In genomic region chr11:934437-934950, GRCh38 we compare ENCODE assay signal across 21 cellular contexts. TPM values are rescaled to one million over a fixed set of nuclear protein-coding genes. Genes with fewer than 3 reads are reported as not detected.
DNase-seq lines count a peak whose midpoint lies in the region; ATAC-seq and TF ChIP-seq lines count a peak whose summit lies in the region.
"Had no signal": no experiment of that assay in that cellular context is flagged by ENCODE, and none has a peak within 500 bp of the region (broad histone marks: within the 10 kb centered on the region; RNA-seq: fewer than 3 reads in every experiment).

No MANE protein-coding gene starts in this region.

- H3K4me3 Mint-ChIP-seq in activated naive CD4-positive, alpha-beta T cell treated with anti-CD3 and anti-CD28 coated beads, Interleukin-2, amount 50 U/mL, for 24 hours = no peak overlapping the region
- peak overlapping the region in 8 of 10 donors; percentile 4 to 59 (median 44) for H3K4me3 Mint-ChIP-seq in naive thymus-derived CD8-positive, alpha-beta T cell
- H3K4me3 Mint-ChIP-seq in activated T-helper 1 cell treated with anti-CD3 and anti-CD28 coated beads, Interleukin-12 subunit alpha, Interleukin-12 subunit beta, Interleukin-2, Interleukin-4 antibody, amounts not matched to agents 30 ng/mL and 10 ng/mL and 1 ng/mL, durations not matched to agents 14 hours and 24 hours and 36 hours = no peak overlapping the region
- H3K4me3 Mint-ChIP-seq: activated CD4-positive, alpha-beta T cell treated with anti-CD3 and anti-CD28 coated beads for 36 hours; CD4-positive, alpha-beta memory T cell; naive B cell; T-helper 1 cell treated with Interleukin-12 subunit alpha and Interleukin-12 subunit beta and Interleukin-4 antibody, amounts not matched to agents 30 μg/mL and 1 μg/mL, for 36 hours had no signal

- H4K20me1 ChIP-seq in hepatocyte (ENCODE audit: insufficient read depth, poor library complexity, severe bottlenecking) = peaks cover 63% of the 10 kb centered on the region

- no peaks in the 10 kb centered on the region for H3K9me3 Mint-ChIP-seq in activated naive CD4-positive, alpha-beta T cell treated with anti-CD3 and anti-CD28 coated beads, Interleukin-2, amount 50 U/mL, for 24 hours
- no peaks in the 10 kb centered on the region for H3K9me3 Mint-ChIP-seq in naive thymus-derived CD8-positive, alpha-beta T cell
- no peaks in the 10 kb centered on the region for H3K9me3 Mint-ChIP-seq in activated T-helper 1 cell treated with anti-CD3 and anti-CD28 coated beads, Interleukin-12 subunit alpha, Interleukin-12 subunit beta, Interleukin-2, Interleukin-4 antibody, amounts not matched to agents 30 ng/mL and 10 ng/mL and 1 ng/mL, durations not matched to agents 14 hours and 24 hours and 36 hours
- H3K9me3 Mint-ChIP-seq: CD4-positive, alpha-beta memory T cell; naive B cell; T-helper 1 cell treated with Interleukin-12 subunit alpha and Interleukin-12 subunit beta and Interleukin-4 antibody, amounts not matched to agents 30 μg/mL and 1 μg/mL, for 36 hours had no signal

- H3K27me3 Mint-ChIP-seq in activated naive CD4-positive, alpha-beta T cell treated with anti-CD3 and anti-CD28 coated beads, Interleukin-2, amount 50 U/mL, for 24 hours = no peaks in the 10 kb centered on the region
- H3K27me3 Mint-ChIP-seq in naive thymus-derived CD8-positive, alpha-beta T cell = no peaks in the 10 kb centered on the region
- H3K27me3 Mint-ChIP-seq in activated T-helper 1 cell treated with anti-CD3 and anti-CD28 coated beads, Interleukin-12 subunit alpha, Interleukin-12 subunit beta, Interleukin-2, Interleukin-4 antibody, amounts not matched to agents 30 ng/mL and 10 ng/mL and 1 ng/mL, durations not matched to agents 14 hours and 24 hours and 36 hours (ENCODE audit: insufficient read depth) = no peaks in the 10 kb centered on the region
- H3K27me3 Mint-ChIP-seq: activated CD4-positive, alpha-beta T cell treated with anti-CD3 and anti-CD28 coated beads for 36 hours; CD4-positive, alpha-beta memory T cell; naive B cell had no signal

- 71% methylated on average over 8 of the region's 9 CpGs for WGBS in hepatocyte (ENCODE audit: low lambda C conversion rate, missing lambda C conversion rate)

- peaks cover 64% of the 10 kb centered on the region for H3K4me1 Mint-ChIP-seq in activated naive CD4-positive, alpha-beta T cell treated with anti-CD3 and anti-CD28 coated beads, Interleukin-2, amount 50 U/mL, for 24 hours
- peaks cover 31 to 84% (median 63%) of the 10 kb centered on the region in 4 donors for H3K4me1 Mint-ChIP-seq in naive thymus-derived CD8-positive, alpha-beta T cell
- H3K4me1 Mint-ChIP-seq in activated T-helper 1 cell treated with anti-CD3 and anti-CD28 coated beads, Interleukin-12 subunit alpha, Interleukin-12 subunit beta, Interleukin-2, Interleukin-4 antibody, amounts not matched to agents 30 ng/mL and 10 ng/mL and 1 ng/mL, durations not matched to agents 14 hours and 24 hours and 36 hours (ENCODE audit: low read depth) = peaks cover 17% of the 10 kb centered on the region

- H3K9me2 ChIP-seq in hepatocyte (replicated peaks; ENCODE audit: insufficient read depth) = no peaks in the 10 kb centered on the region

- H3K79me2 ChIP-seq in hepatocyte = peaks cover 98% of the 10 kb centered on the region

- H3K4me3 ChIP-seq in hepatocyte = no peak overlapping the region
- H3K4me3 ChIP-seq: pancreas, thyroid gland had no signal

- H3K4me2 ChIP-seq in hepatocyte = peak overlapping the region; percentile 1

- DNase-seq in activated naive CD4-positive, alpha-beta T cell treated with Interleukin-2 at 50 U/mL for 16 hours = no peak
- DNase-seq in hepatocyte (ENCODE audit: low spot score) = no peak
- DNase-seq in naive thymus-derived CD8-positive, alpha-beta T cell = no peak
- DNase-seq in cerebellar cortex (ENCODE audit: low spot score) = no peak
- no peak for DNase-seq in activated T-helper 1 cell treated with anti-CD3 and anti-CD28 coated beads, Interleukin-12 subunit alpha, Interleukin-12 subunit beta, Interleukin-2, Interleukin-4 antibody, amounts not matched to agents 30 ng/mL and 10 ng/mL and 1 ng/mL, durations not matched to agents 14 hours and 24 hours and 36 hours (ENCODE audit: low spot score)
- DNase-seq in RPMI8226 = no peak
- DNase-seq: activated CD4-positive, alpha-beta T cell treated with anti-CD3 and anti-CD28 coated beads for 36 hours; amniotic stem cell; CD4-positive, alpha-beta memory T cell; Kasumi-1; naive B cell; NCI-H1092; NCI-H1930; stimulated activated naive CD8-positive, alpha-beta T cell treated with anti-CD3 and anti-CD28 coated beads, Interleukin-15, Interleukin-2, amounts not matched to agents 100 U/mL and 50 U/mL, for 24 hours; thyroid gland had no signal

- intact Hi-C loops in activated T-helper 1 cell treated with anti-CD3 and anti-CD28 coated beads, Interleukin-12 subunit alpha, Interleukin-12 subunit beta, Interleukin-2, Interleukin-4 antibody, amounts not matched to agents 30 ng/mL and 10 ng/mL and 1 ng/mL, durations not matched to agents 14 hours and 24 hours and 36 hours (cut with micrococcal nuclease) = no loop called here

- H3K27ac ChIP-seq in hepatocyte = peak overlapping the region; percentile 14
- H3K27ac ChIP-seq: 22Rv1 had no signal

- H3K36me3 Mint-ChIP-seq in activated naive CD4-positive, alpha-beta T cell treated with anti-CD3 and anti-CD28 coated beads, Interleukin-2, amount 50 U/mL, for 24 hours = peaks cover 1% of the 10 kb centered on the region
- peaks cover 0 to 34% (median 0%) of the 10 kb centered on the region in 3 donors for H3K36me3 Mint-ChIP-seq in naive thymus-derived CD8-positive, alpha-beta T cell
- H3K36me3 Mint-ChIP-seq in activated T-helper 1 cell treated with anti-CD3 and anti-CD28 coated beads, Interleukin-12 subunit alpha, Interleukin-12 subunit beta, Interleukin-2, Interleukin-4 antibody, amounts not matched to agents 30 ng/mL and 10 ng/mL and 1 ng/mL, durations not matched to agents 14 hours and 24 hours and 36 hours (ENCODE audit: low read depth) = no peaks in the 10 kb centered on the region
- H3K36me3 Mint-ChIP-seq: naive B cell had no signal

- TF ChIP-seq CTCF in hepatocyte (IDR thresholded peaks at IDR 0.05; ENCODE audit: poor library complexity) = no peak

- H2AFZ ChIP-seq in hepatocyte = no peak overlapping the region

- H3K4me1 ChIP-seq in hepatocyte (ENCODE audit: insufficient read depth) = peaks cover 27% of the 10 kb centered on the region

- H3K9me3 ChIP-seq in hepatocyte (ENCODE audit: low read depth) = no peaks in the 10 kb centered on the region
- H3K9me3 ChIP-seq: pancreas, right atrium auricular region, thyroid gland had no signal

- H3K36me3 ChIP-seq in hepatocyte (replicated peaks; ENCODE audit: insufficient read depth, low read depth) = no peaks in the 10 kb centered on the region
- H3K36me3 ChIP-seq: pancreas, right atrium auricular region, thyroid gland had no signal

- no peaks in the 10 kb centered on the region for H3K27me3 ChIP-seq in hepatocyte
- H3K27me3 ChIP-seq: pancreas, right atrium auricular region, thyroid gland had no signal

- no peak for ATAC-seq in naive thymus-derived CD8-positive, alpha-beta T cell
- ATAC-seq in HG02884 (IDR thresholded peaks at IDR 0.05; ENCODE audit: unreplicated experiment) = no peak
- ATAC-seq: activated CD4-positive, alpha-beta T cell treated with anti-CD3 and anti-CD28 coated beads for 36 hours; stimulated activated naive CD8-positive, alpha-beta T cell treated with anti-CD3 and anti-CD28 coated beads, Interleukin-15, Interleukin-2, amounts not matched to agents 100 U/mL and 50 U/mL, for 24 hours had no signal

- peak overlapping the region; percentile 23 for H3K27ac Mint-ChIP-seq in activated naive CD4-positive, alpha-beta T cell treated with anti-CD3 and anti-CD28 coated beads, Interleukin-2, amount 50 U/mL, for 24 hours
- peak overlapping the region in 3 of 10 donors; percentile 16 to 61 (median 28) for H3K27ac Mint-ChIP-seq in naive thymus-derived CD8-positive, alpha-beta T cell
- H3K27ac Mint-ChIP-seq in activated T-helper 1 cell treated with anti-CD3 and anti-CD28 coated beads, Interleukin-12 subunit alpha, Interleukin-12 subunit beta, Interleukin-2, Interleukin-4 antibody, amounts not matched to agents 30 ng/mL and 10 ng/mL and 1 ng/mL, durations not matched to agents 14 hours and 24 hours and 36 hours = no peak overlapping the region
- H3K27ac Mint-ChIP-seq: activated CD4-positive, alpha-beta T cell treated with anti-CD3 and anti-CD28 coated beads for 36 hours; T-helper 1 cell treated with Interleukin-12 subunit alpha and Interleukin-12 subunit beta and Interleukin-4 antibody, amounts not matched to agents 30 μg/mL and 1 μg/mL, for 36 hours had no signal

- POLR2A ChIA-PET in naive thymus-derived CD8-positive, alpha-beta T cell (lab: Charles Lee) = interaction anchor here (0.7 kb wide), 1 partner anchor 86 kb away, joined by 3 read pairs; no protein-coding TSS in a partner anchor

RNA-seq across cellular contexts. Expression of gene AP2A2, which starts 8.8 kb away (rescaled TPM):
- total RNA-seq in hepatocyte = 57.8 and 68.0 TPM in 2 replicates
- polyA plus RNA-seq in hepatocyte = 49.7 and 56.2 TPM in 2 replicates
- 10 to 100 TPM; 77.8 to 80.8 TPM for total RNA-seq in naive thymus-derived CD8-positive, alpha-beta T cell
- 10 to 100 TPM in 2 of 3 donors, 1 to 10 TPM in 1; 8.2 to 13.9 (median 11.6) TPM for polyA plus RNA-seq in naive thymus-derived CD8-positive, alpha-beta T cell
- 49.7 and 60.4 TPM in 2 replicates for total RNA-seq in activated T-helper 1 cell treated with anti-CD3 and anti-CD28 coated beads, Interleukin-12 subunit alpha, Interleukin-12 subunit beta, Interleukin-2, Interleukin-4 antibody, amounts not matched to agents 30 ng/mL and 10 ng/mL and 1 ng/mL, durations not matched to agents 14 hours and 24 hours and 36 hours

RNA-seq across cellular contexts. Expression of gene CHID1, which starts 23.9 kb away (rescaled TPM):
- total RNA-seq in hepatocyte = 61.5 and 92.4 TPM in 2 replicates
- 152 and 155 TPM in 2 replicates for polyA plus RNA-seq in hepatocyte
- total RNA-seq in naive thymus-derived CD8-positive, alpha-beta T cell = 10 to 100 TPM; 54.6 to 55.8 TPM
- 10 to 100 TPM; 50.2 to 61.5 (median 54.7) TPM for polyA plus RNA-seq in naive thymus-derived CD8-positive, alpha-beta T cell
- total RNA-seq in activated T-helper 1 cell treated with anti-CD3 and anti-CD28 coated beads, Interleukin-12 subunit alpha, Interleukin-12 subunit beta, Interleukin-2, Interleukin-4 antibody, amounts not matched to agents 30 ng/mL and 10 ng/mL and 1 ng/mL, durations not matched to agents 14 hours and 24 hours and 36 hours = 108 and 110 TPM in 2 replicates

Comparison
In these comparisons a context has a peak if more than half of its experiments do, and no peak if none do; other contexts are left out.
1. H3K4me3 Mint-ChIP-seq: peak in naive thymus-derived CD8-positive, alpha-beta T cell (8 of 10); none in activated naive CD4-positive, alpha-beta T cell treated with anti-CD3 and anti-CD28 coated beads, Interleukin-2, amount 50 U/mL, for 24 hours (single experiment) and activated T-helper 1 cell treated with anti-CD3 and anti-CD28 coated beads, Interleukin-12 subunit alpha, Interleukin-12 subunit beta, Interleukin-2, Interleukin-4 antibody, amounts not matched to agents 30 ng/mL and 10 ng/mL and 1 ng/mL, durations not matched to agents 14 hours and 24 hours and 36 hours (single experiment).